8 cellular contexts compared by ENCODE assay signal in the genomic region with DNA sequence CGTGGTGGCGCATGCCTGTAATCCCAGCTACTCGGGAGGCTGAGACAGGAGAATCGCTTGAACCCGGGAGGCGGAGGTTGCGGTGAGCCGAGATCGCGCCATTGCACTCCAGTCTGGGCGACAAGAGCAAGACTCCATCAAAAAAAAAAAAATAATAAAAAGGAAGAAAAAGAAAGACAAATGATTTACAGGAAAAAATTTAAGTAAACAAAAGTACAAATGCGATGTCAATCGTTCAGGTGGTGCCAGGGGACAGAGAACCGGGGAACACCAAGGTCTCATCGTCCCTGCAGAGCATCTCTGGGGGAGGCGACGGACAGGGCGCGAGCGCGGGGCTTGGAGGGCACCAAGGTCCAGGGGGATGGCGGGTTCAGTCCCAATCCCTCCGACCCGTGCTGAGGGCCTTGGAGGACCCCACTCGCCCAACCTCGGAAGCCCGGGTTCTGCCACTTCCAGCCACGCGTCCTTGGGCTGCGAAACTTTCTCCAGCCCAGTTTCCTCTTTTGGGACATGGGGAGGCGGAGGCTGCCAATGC. TPM values are rescaled to one million over a fixed set of nuclear protein-coding genes. Genes with fewer than 3 reads are reported as not detected.
DNase-seq lines count a peak whose midpoint lies in the region; ATAC-seq, FAIRE-seq and TF ChIP-seq lines count a peak whose summit lies in the region.

No MANE protein-coding gene starts in this region.

- H3K79me2 ChIP-seq in osteoblast (ENCODE audit: insufficient read depth, low read length), result peaks cover 47% of the 10 kb centered on the region

- peak overlapping the region; percentile 88 for H3K4me2 ChIP-seq in osteoblast (ENCODE audit: insufficient read depth, low read length)

- intact Hi-C loops in Panc1 (cut with micrococcal nuclease; ENCODE audit: unreplicated experiment), result no loop called here
- intact Hi-C loops in esophagus muscularis mucosa (cut with DNase I), result loop anchor here (2.0 to 5.0 kb wide), 2 partner anchors 29 to 51 kb away; a partner anchor contains a TSS

- H3K27ac ChIP-seq in 22Rv1 (peak overlapping the region; percentile 97), Panc1 (ENCODE audit: low read length) (peak overlapping the region; percentile 91), esophagus muscularis mucosa (replicated peaks in 1 of 4) (peak overlapping the region; percentile 91 to 98 (median 98)), osteoblast (ENCODE audit: low read depth, low read length) (peak overlapping the region; percentile 40)

- in situ Hi-C loops in Panc1 (cut with HindIII; ENCODE audit: low pct_unique_long_range_greater_than_20kb, low sequenced_read_pairs), result no loop called here

- no peak for DNase-seq in Panc1 (ENCODE audit: low read depth, low spot score)
- no peak for DNase-seq in esophagus muscularis mucosa (ENCODE audit: extremely low spot score)
- peak; percentile 88 for DNase-seq in osteoblast (ENCODE audit: insufficient read length, low spot score, missing footprints)
- no peak for DNase-seq in D341Med (ENCODE audit: low spot score)
- no peak for DNase-seq in D721Med (ENCODE audit: insufficient read length, low spot score)

- H3K36me3 ChIP-seq in Panc1 (ENCODE audit: control insufficient read depth, insufficient read depth, low read length) (peaks cover 24% of the 10 kb centered on the region), esophagus muscularis mucosa (peaks cover 8 to 29% (median 25%) of the 10 kb centered on the region in 4 donors), osteoblast (ENCODE audit: insufficient read depth, low read length) (peaks cover 31% of the 10 kb centered on the region)

- TF ChIP-seq EP300 in esophagus muscularis mucosa (IDR thresholded peaks at IDR 0.05), result no peak

- H3K4me3 ChIP-seq in Panc1 (ENCODE audit: low read depth in 2 of 2, low read length in 2 of 2), result peak overlapping the region; percentile 92 to 97
- peak overlapping the region; percentile 90 to 99 (median 98) for H3K4me3 ChIP-seq in esophagus muscularis mucosa
- peak overlapping the region; percentile 81 for H3K4me3 ChIP-seq in osteoblast (ENCODE audit: insufficient read depth, low read length)

- H3K27me3 ChIP-seq in Panc1 (ENCODE audit: control insufficient read depth, insufficient read depth, low read length) (no peaks in the 10 kb centered on the region), esophagus muscularis mucosa (no peaks in the 10 kb centered on the region), osteoblast (ENCODE audit: insufficient read depth, low read length) (no peaks in the 10 kb centered on the region)

- POLR2A ChIA-PET in Panc1 (lab: Charles Lee), result interaction anchor here (0.6 to 0.8 kb wide), 2 partner anchors 49 to 54 kb away, joined by 3 read pairs; no protein-coding TSS in a partner anchor

- H2AFZ ChIP-seq in osteoblast (ENCODE audit: low read length), result peak overlapping the region; percentile 96

- FAIRE-seq in D721Med (lab: Jason Lieb, UNC), result no peak

- H3K4me1 ChIP-seq in Panc1 (ENCODE audit: control insufficient read depth, insufficient read depth, low read length), result peaks cover 35% of the 10 kb centered on the region
- peaks cover 26 to 41% (median 29%) of the 10 kb centered on the region in 4 donors for H3K4me1 ChIP-seq in esophagus muscularis mucosa
- H3K4me1 ChIP-seq in osteoblast (ENCODE audit: insufficient read depth, low read length), result peaks cover 32% of the 10 kb centered on the region

- WGBS in esophagus muscularis mucosa, result 33% methylated on average over 28 of the region's 31 CpGs

- TF ChIP-seq CTCF in 22Rv1 (IDR thresholded peaks at IDR 0.05) (no peak), Panc1 (IDR thresholded peaks at IDR 0.05) (no peak), esophagus muscularis mucosa (IDR thresholded peaks at IDR 0.05) (no peak), osteoblast (IDR thresholded peaks at IDR 0.05; ENCODE audit: extremely low read depth, low read depth, low read length) (no peak), D721Med (IDR thresholded peaks at IDR 0.05; ENCODE audit: insufficient read depth, missing control alignments) (no peak)

- TSS peak; percentile 94 for BruUV-seq in Panc1 (replicated peaks; lab: Mats Ljungman, UMichigan)

- TF ChIP-seq POLR2A in esophagus muscularis mucosa (IDR thresholded peaks at IDR 0.05; ENCODE audit: low read depth), result no peak

- H3K9me3 ChIP-seq in Panc1 (ENCODE audit: control insufficient read depth, insufficient read depth, low read depth, low read length) (no peaks in the 10 kb centered on the region), esophagus muscularis mucosa (no peaks in the 10 kb centered on the region), osteoblast (ENCODE audit: low read depth, low read length) (no peaks in the 10 kb centered on the region)

- CTCF ChIA-PET in Panc1 (lab: Charles Lee), result no interaction called here

- peaks cover 35% of the 10 kb centered on the region for H4K20me1 ChIP-seq in osteoblast (ENCODE audit: insufficient read depth, low read length)

- peak; percentile 16 for ATAC-seq in GM19438 (IDR thresholded peaks at IDR 0.05; ENCODE audit: low read depth, unreplicated experiment)
- peak; percentile 10 for ATAC-seq in Panc1
- ATAC-seq in HG03439 (IDR thresholded peaks at IDR 0.05; ENCODE audit: unreplicated experiment), result no peak

RNA-seq across cellular contexts. Expression of a gene that starts 0.6 kb away (rescaled TPM):
- total RNA-seq in Panc1 (2021; ENCODE audit: unreplicated experiment), result 273 TPM
- 251 TPM for polyA plus RNA-seq in Panc1 (2012; ENCODE audit: insufficient read length)
- total RNA-seq in esophagus muscularis mucosa, result 100 to 1,000 TPM in 3 of 4 donors, 10 to 100 TPM in 1; 98.4 to 135 (median 104) TPM
- 40.9 and 42.4 TPM in 2 replicates for total RNA-seq in osteoblast

RNA-seq across cellular contexts. Expression of a gene that starts 16.6 kb away (rescaled TPM):
- total RNA-seq in Panc1 (2021; ENCODE audit: unreplicated experiment), result not detected
- polyA plus RNA-seq in Panc1 (2012; ENCODE audit: insufficient read length), result not detected
- not detected for total RNA-seq in esophagus muscularis mucosa
- not detected in 2 replicates for total RNA-seq in osteoblast

RNA-seq across cellular contexts. Expression of a gene that starts 28.9 kb away (rescaled TPM):
- total RNA-seq in Panc1 (2021; ENCODE audit: unreplicated experiment) (43.2 TPM), esophagus muscularis mucosa (10 to 100 TPM; 27.4 to 45.1 (median 37.5) TPM), osteoblast (35.1 and 36.5 TPM in 2 replicates)
- 35.9 TPM for polyA plus RNA-seq in Panc1 (2012; ENCODE audit: insufficient read length)

RNA-seq across cellular contexts. Expression of a gene that starts 50.1 kb away (rescaled TPM):
- total RNA-seq in Panc1 (2021; ENCODE audit: unreplicated experiment) (239 TPM), esophagus muscularis mucosa (100 to 1,000 TPM; 109 to 215 (median 162) TPM), osteoblast (66.2 and 71.3 TPM in 2 replicates)
- 318 TPM for polyA plus RNA-seq in Panc1 (2012; ENCODE audit: insufficient read length)

Comparison
In these comparisons a context has a peak if more than half of its experiments do, and no peak if none do; other contexts are left out.
1. H3K27ac ChIP-seq: peak in every context shown above with its lines; median percentile 98 in esophagus muscularis mucosa; 97 in 22Rv1; 91 in Panc1; 40 in osteoblast.